8 cellular contexts compared by ENCODE assay signal in the genomic region with DNA sequence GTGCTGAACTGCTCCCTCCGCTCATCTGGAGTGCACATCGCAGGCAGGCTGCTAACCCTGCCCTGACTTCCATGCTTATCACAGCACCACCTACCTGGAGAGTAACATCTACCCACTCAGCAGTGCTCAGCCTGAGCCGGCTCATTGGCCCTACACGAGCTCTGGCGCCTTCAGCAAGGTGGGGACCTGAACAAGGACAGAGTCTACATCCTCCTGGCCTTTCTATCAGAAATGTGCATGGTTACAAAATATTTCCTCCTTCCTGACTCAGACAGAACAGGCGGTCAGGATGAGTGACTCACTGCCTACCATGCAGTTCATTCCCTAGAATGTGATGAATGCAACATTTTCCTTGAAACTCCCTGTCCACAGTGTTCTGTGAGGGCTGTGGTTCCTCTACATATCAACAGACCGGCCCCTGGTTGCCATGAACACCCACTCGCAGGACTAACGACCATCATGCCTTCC. TPM values are rescaled to one million over a fixed set of nuclear protein-coding genes. Genes with fewer than 3 reads are reported as not detected.
DNase-seq lines count a peak whose midpoint lies in the region; ATAC-seq and TF ChIP-seq lines count a peak whose summit lies in the region.

No MANE protein-coding gene starts in this region.

- peak; percentile 58 to 67 for DNase-seq in AML-193 (lab: John Stamatoyannopoulos, UW)
- peak; percentile 54 for DNase-seq in NB4 (ENCODE audit: low read depth)
- DNase-seq in epidermal melanocyte (ENCODE audit: insufficient read length, low spot score), result peak; percentile 29
- DNase-seq in neural progenitor cell (ENCODE audit: low spot score), result no peak
- DNase-seq in activated effector memory CD4-positive, alpha-beta T cell treated with Interleukin-2 at 50 U/mL for 16 hours, result no peak
- DNase-seq in NCI-H526 (lab: John Stamatoyannopoulos, UW), result no peak
- no peak for DNase-seq in iPS-NIHi11 (ENCODE audit: low spot score)

- peak overlapping the region; percentile 25 for H3K27ac Mint-ChIP-seq in neural progenitor cell

- no peak for TF ChIP-seq POLR2A in NB4 (IDR thresholded peaks at IDR 0.05; ENCODE audit: extremely low read depth, insufficient read length)

- peaks cover 19% of the 10 kb centered on the region for H3K36me3 Mint-ChIP-seq in neural progenitor cell

- H3K79me2 ChIP-seq in neural progenitor cell (ENCODE audit: low read depth), result no peaks in the 10 kb centered on the region

- no peaks in the 10 kb centered on the region for H3K27me3 ChIP-seq in neural progenitor cell

- H3K36me3 ChIP-seq in neural progenitor cell, result no peaks in the 10 kb centered on the region

- H3K27me3 Mint-ChIP-seq in neural progenitor cell (ENCODE audit: insufficient read depth, low read depth), result peaks cover 5% of the 10 kb centered on the region

- peaks cover 25% of the 10 kb centered on the region for H3K4me1 Mint-ChIP-seq in neural progenitor cell

- H3K4me3 Mint-ChIP-seq in neural progenitor cell, result no peak overlapping the region

- H4K20me1 ChIP-seq in neural progenitor cell (ENCODE audit: low read depth), result no peaks in the 10 kb centered on the region

- peaks cover 17% of the 10 kb centered on the region for H3K4me1 ChIP-seq in neural progenitor cell

- H3K4me2 ChIP-seq in neural progenitor cell, result no peak overlapping the region

- H3K27ac ChIP-seq in neural progenitor cell, result no peak overlapping the region

- no peaks in the 10 kb centered on the region for H3K9me3 Mint-ChIP-seq in neural progenitor cell

- no peaks in the 10 kb centered on the region for H3F3A ChIP-seq in neural progenitor cell (ENCODE audit: low read depth)

- no peak for ATAC-seq in HG03039 (IDR thresholded peaks at IDR 0.05; ENCODE audit: unreplicated experiment)

- no peak overlapping the region for H3K9ac ChIP-seq in neural progenitor cell

- no peak overlapping the region for H2AFZ ChIP-seq in neural progenitor cell (replicated peaks)

- TF ChIP-seq CTCF in NB4 (IDR thresholded peaks at IDR 0.05; ENCODE audit: low read depth, low read length) (no peak), neural progenitor cell (IDR thresholded peaks at IDR 0.05) (no peak)

- H3K4me3 ChIP-seq in NB4 (ENCODE audit: low read depth, low read length) (no peak overlapping the region), neural progenitor cell (no peak overlapping the region)

- no peaks in the 10 kb centered on the region for H3K9me3 ChIP-seq in neural progenitor cell (ENCODE audit: low read depth)

RNA-seq across cellular contexts. Expression of a gene that starts 53.1 kb away (rescaled TPM):
- total RNA-seq in neural progenitor cell (ENCODE audit: low replicate concordance), result 241 and 320 TPM in 2 replicates

Comparison
In these comparisons a context has a peak if more than half of its experiments do, and no peak if none do; other contexts are left out.
1. DNase-seq: peak in AML-193 (2 of 2), NB4 (single experiment) and epidermal melanocyte (single experiment); none in neural progenitor cell (single experiment), activated effector memory CD4-positive, alpha-beta T cell treated with Interleukin-2 at 50 U/mL for 16 hours (single experiment), NCI-H526 (0 of 2) and iPS-NIHi11 (single experiment).